In genomic region chr4:25941441-25941840, GRCh38 we compare ENCODE assay signal across 22 cellular contexts.
"Had no signal": no experiment of that assay in that cellular context is flagged by ENCODE, and none has a peak within 500 bp of the region (broad histone marks: within the 10 kb centered on the region; RNA-seq: fewer than 3 reads in every experiment).

No MANE protein-coding gene starts in this region.

- H3K27ac ChIP-seq: HL-60, SJCRH30, SK-N-MC had no signal

- H3K27me3 ChIP-seq: SJCRH30 had no signal

- H3K4me3 ChIP-seq: SJCRH30, SK-N-MC had no signal

- DNase-seq: Karpas-422, KG1, MM.1S, NCI-H1092 treated with DMSO at 0.1 percent for 48 hours, NCI-H1436, NCI-H187, NCI-H2029, NCI-H2081 treated with DMSO at 0.1 percent for 48 hours, NCI-H2171, NCI-H226, NCI-H446, NCI-H510A, NCI-H524 treated with DMSO at 0.1 percent for 48 hours, NCI-H69, NCI-H774, PC-3, SHP77 treated with DMSO at 0.1 percent for 48 hours, SJCRH30 had no signal

- ATAC-seq: Panc1, PC-3, Right ventricle myocardium inferior had no signal

- H3K9me3 ChIP-seq: SJCRH30 had no signal

- H3K36me3 ChIP-seq: SJCRH30 had no signal
